In the genomic region with DNA sequence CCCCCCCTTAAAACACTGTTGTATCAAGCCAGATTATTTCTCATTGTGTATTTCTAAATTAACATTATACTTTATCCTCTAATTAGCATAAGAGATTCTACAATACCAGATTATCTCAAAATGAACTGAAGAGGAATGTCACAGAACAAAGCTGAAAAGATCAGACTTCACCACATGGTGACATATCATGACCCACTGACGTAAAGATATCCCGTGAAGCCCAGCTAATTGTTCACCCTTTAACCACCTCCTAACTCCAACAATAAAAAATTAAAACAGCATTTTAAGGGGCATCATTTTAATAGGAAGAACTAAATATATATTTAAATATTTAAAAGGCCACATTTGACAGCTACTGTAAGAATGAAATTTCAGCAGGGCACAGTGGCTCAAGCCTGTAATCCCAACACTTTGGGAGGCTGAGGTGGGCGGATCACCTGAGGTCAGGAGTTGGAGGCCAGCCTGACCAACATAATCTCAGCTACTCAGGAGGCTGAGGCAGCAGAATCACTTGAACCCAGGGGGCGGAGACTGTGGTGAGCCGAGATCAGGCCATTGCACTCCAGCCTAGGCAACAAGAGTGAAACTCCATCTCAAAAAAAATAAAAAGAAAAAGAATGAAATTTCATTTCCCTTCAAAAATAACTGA, we compare ENCODE assay signal across 19 cellular contexts. TPM values are rescaled to one million over a fixed set of nuclear protein-coding genes. Genes with fewer than 3 reads are reported as not detected.
DNase-seq lines count a peak whose midpoint lies in the region; ATAC-seq and TF ChIP-seq lines count a peak whose summit lies in the region.
"Had no signal": no experiment of that assay in that cellular context is flagged by ENCODE, and none has a peak within 500 bp of the region (broad histone marks: within the 10 kb centered on the region; RNA-seq: fewer than 3 reads in every experiment).

No MANE protein-coding gene starts in this region.

- no peak overlapping the region for H3K4ac ChIP-seq in H9 (ENCODE audit: low read depth, low read length)

- intact Hi-C loops in upper lobe of right lung (cut with DNase I), result no loop called here

- H3K4me1 Mint-ChIP-seq in H9 (peaks cover 33 to 34% of the 10 kb centered on the region in 2 experiments), endothelial cell (ENCODE audit: unreplicated experiment) (peaks cover 70% of the 10 kb centered on the region), nephron progenitor cell (peaks cover 54% of the 10 kb centered on the region)

- no peak overlapping the region for H3K18ac ChIP-seq in H9 (ENCODE audit: insufficient read length, low read depth, low read length)

- H3T11ph ChIP-seq in H9 (ENCODE audit: low read length), result no peak overlapping the region

- H3K4me2 ChIP-seq in H9 (ENCODE audit: insufficient read depth, insufficient read length, low read length), result no peak overlapping the region
- H3K4me2 ChIP-seq: PC-9 had no signal

- H3K4me3 Mint-ChIP-seq in H9 (no peak overlapping the region; a peak in 1 of 5 replicates), endothelial cell (ENCODE audit: unreplicated experiment) (no peak overlapping the region), nephron progenitor cell (peak overlapping the region; percentile 9)
- H3K4me3 Mint-ChIP-seq: activated CD4-positive, alpha-beta T cell treated with anti-CD3 and anti-CD28 coated beads, Interleukin-2, amount 10 ng/mL, durations not matched to agents 7 days and 5 days had no signal

- no peak overlapping the region for H3K9ac ChIP-seq in H9 (ENCODE audit: extremely low read depth, insufficient read length, low read length)

- TF ChIP-seq CTCF in H9 (conservative IDR thresholded peaks at IDR 0.05) (no peak), endothelial cell (IDR thresholded peaks at IDR 0.05; ENCODE audit: unreplicated experiment) (no peak), nephron progenitor cell (IDR thresholded peaks at IDR 0.05) (no peak), upper lobe of right lung (IDR thresholded peaks at IDR 0.05) (no peak)

- no CpG with 5 or more reads among the region's 5 CpGs for WGBS in H9 (ENCODE audit: extremely low coverage, insufficient read length, low lambda C conversion rate)

- H3K27ac Mint-ChIP-seq in H9 (peak overlapping the region in 2 of 3 experiments; percentile 42 to 94; a peak in 5 of 7 replicates), endothelial cell (ENCODE audit: unreplicated experiment) (peak overlapping the region; percentile 58), nephron progenitor cell (peak overlapping the region; percentile 6)
- H3K27ac Mint-ChIP-seq: activated CD4-positive, alpha-beta T cell treated with anti-CD3 and anti-CD28 coated beads, Interleukin-2, amount 10 ng/mL, durations not matched to agents 7 days and 5 days had no signal

- H3K23me2 ChIP-seq in H9 (ENCODE audit: insufficient read length, low read depth, low read length, poor library complexity, severe bottlenecking), result no peaks in the 10 kb centered on the region

- H3K27me3 Mint-ChIP-seq in H9 (ENCODE audit: low read depth) (no peaks in the 10 kb centered on the region), endothelial cell (ENCODE audit: unreplicated experiment) (peaks cover 8% of the 10 kb centered on the region), nephron progenitor cell (ENCODE audit: low read depth, poor library complexity) (no peaks in the 10 kb centered on the region)
- H3K27me3 Mint-ChIP-seq: activated CD4-positive, alpha-beta T cell treated with anti-CD3 and anti-CD28 coated beads, Interleukin-2, amount 10 ng/mL, durations not matched to agents 7 days and 5 days had no signal

- no peak overlapping the region for H3K23ac ChIP-seq in H9 (ENCODE audit: insufficient read length, low read depth, low read length)

- H3K56ac ChIP-seq in H9 (ENCODE audit: insufficient read length, low read depth, low read length), result no peak overlapping the region

- H4K5ac ChIP-seq in H9 (ENCODE audit: insufficient read length, low read depth, low read length), result no peak overlapping the region

- no peaks in the 10 kb centered on the region for H3K27me3 ChIP-seq in H9 (ENCODE audit: insufficient read depth, low read length)
- no peaks in the 10 kb centered on the region for H3K27me3 ChIP-seq in upper lobe of right lung
- H3K27me3 ChIP-seq: BE2C, tibial artery had no signal

- ATAC-seq in upper lobe of right lung (no peak), left lobe of liver (no peak)

- no peak overlapping the region for H2BK20ac ChIP-seq in H9 (ENCODE audit: low read depth, low read length, poor library complexity, severe bottlenecking)

- H3K36me3 Mint-ChIP-seq in H9 (ENCODE audit: insufficient read depth in 1 of 3, low read depth in 3 of 3) (no peaks in the 10 kb centered on the region), endothelial cell (ENCODE audit: low read depth, unreplicated experiment) (peaks cover 7% of the 10 kb centered on the region), nephron progenitor cell (ENCODE audit: low read depth) (peaks cover 13% of the 10 kb centered on the region)

- no peak overlapping the region for H2BK15ac ChIP-seq in H9 (ENCODE audit: low read depth, low read length)

- H3K4me1 ChIP-seq in H9 (ENCODE audit: insufficient read depth, low read length), result no peaks in the 10 kb centered on the region; the same call in 1 of the 2 replicates
- H3K4me1 ChIP-seq in upper lobe of right lung, result peaks cover 77% of the 10 kb centered on the region

- no peaks in the 10 kb centered on the region for H4K20me1 ChIP-seq in H9 (ENCODE audit: control insufficient read depth, insufficient read depth, insufficient read length)

- peaks cover 7% of the 10 kb centered on the region; the same call in 1 of the 2 replicates for H3K79me2 ChIP-seq in H9 (ENCODE audit: insufficient read depth, low read length)

- no peak overlapping the region for H2AK5ac ChIP-seq in H9 (ENCODE audit: insufficient read length, low read length)

- H3K9me3 Mint-ChIP-seq in H9, result no peaks in the 10 kb centered on the region
- no peaks in the 10 kb centered on the region for H3K9me3 Mint-ChIP-seq in endothelial cell (ENCODE audit: unreplicated experiment)
- no peaks in the 10 kb centered on the region for H3K9me3 Mint-ChIP-seq in nephron progenitor cell
- H3K9me3 Mint-ChIP-seq: activated CD4-positive, alpha-beta T cell treated with anti-CD3 and anti-CD28 coated beads, Interleukin-2, amount 10 ng/mL, durations not matched to agents 7 days and 5 days had no signal

- H2BK12ac ChIP-seq in H9 (ENCODE audit: insufficient read length, low read depth, low read length), result no peak overlapping the region

- H2BK120ac ChIP-seq in H9 (ENCODE audit: low read depth, low read length, poor library complexity, severe bottlenecking), result no peak overlapping the region

- DNase-seq in H9 (peak; percentile 61), NCI-H82 treated with DMSO at 0.1 percent for 48 hours (lab: John Stamatoyannopoulos, UW; ENCODE audit: unreplicated experiment) (peak; percentile 44), endothelial cell (ENCODE audit: low spot score) (no peak), nephron progenitor cell (no peak), upper lobe of right lung (no peak), left lobe of liver (ENCODE audit: low spot score) (no peak), NCI-H1105 treated with DMSO at 0.1 percent for 48 hours (lab: John Stamatoyannopoulos, UW) (no peak)
- DNase-seq: activated CD4-positive, alpha-beta T cell treated with anti-CD3 and anti-CD28 coated beads, Interleukin-2, amount 10 ng/mL, durations not matched to agents 7 days and 5 days; BE2C; GF-D8; glutamatergic neuron; midbrain; NCI-H1694 treated with DMSO at 0.1 percent for 48 hours; PC-9; stimulated activated CD4-positive, alpha-beta T cell treated with anti-CD3 and anti-CD28 coated beads, Interleukin-4, amount 100 ng/mL, for 1 hour; stimulated activated CD8-positive, alpha-beta memory T cell treated with anti-CD3 and anti-CD28 coated beads, Interleukin-4, amount 100 ng/mL, for 48 hours; tibial artery had no signal

- H3K36me3 ChIP-seq in upper lobe of right lung, result no peaks in the 10 kb centered on the region
- H3K36me3 ChIP-seq: BE2C, tibial artery had no signal

- no peak overlapping the region for H2AFZ ChIP-seq in H9 (ENCODE audit: low read length)
- H2AFZ ChIP-seq: PC-9 had no signal

- no peak overlapping the region for H3K4me3 ChIP-seq in upper lobe of right lung
- H3K4me3 ChIP-seq: PC-9, SK-N-MC, tibial artery had no signal

- H3K9me3 ChIP-seq in H9 (ENCODE audit: control insufficient read depth, low read depth, low read length) (no peaks in the 10 kb centered on the region), upper lobe of right lung (no peaks in the 10 kb centered on the region)
- H3K9me3 ChIP-seq: BE2C, tibial artery had no signal

- no peak overlapping the region for H3K27ac ChIP-seq in H9 (ENCODE audit: insufficient read length, low read depth, low read length)
- no peak overlapping the region for H3K27ac ChIP-seq in upper lobe of right lung
- H3K27ac ChIP-seq: epithelial cell of prostate, tibial artery had no signal

- no peak overlapping the region for H2BK5ac ChIP-seq in H9 (ENCODE audit: insufficient read length, low read length)

- H3K14ac ChIP-seq in H9 (ENCODE audit: insufficient read depth, low read length), result no peak overlapping the region

- H4K8ac ChIP-seq in H9 (replicated peaks; ENCODE audit: insufficient read length, low read depth, low read length), result no peak overlapping the region

- no peak overlapping the region for H4K91ac ChIP-seq in H9 (ENCODE audit: insufficient read length, low read depth, low read length)

- H3K79me1 ChIP-seq in H9 (ENCODE audit: insufficient read depth, low read depth, low read length, poor library complexity, severe bottlenecking), result no peaks in the 10 kb centered on the region

RNA-seq across cellular contexts. Expression of a gene that starts 29.0 kb away (rescaled TPM):
- 27.4 and 28.8 TPM in 2 replicates for total RNA-seq in H9 (2021)
- 112 TPM for total RNA-seq in endothelial cell (ENCODE audit: unreplicated experiment)
- 47.1 TPM for total RNA-seq in upper lobe of right lung
- total RNA-seq in left lobe of liver, result 8.2 TPM

Comparison
In these comparisons a context has a peak if more than half of its experiments do, and no peak if none do; other contexts are left out.
1. DNase-seq: peak in H9 (single experiment) and NCI-H82 treated with DMSO at 0.1 percent for 48 hours (single experiment); none in endothelial cell (single experiment), nephron progenitor cell (single experiment), upper lobe of right lung (single experiment), left lobe of liver (single experiment) and NCI-H1105 treated with DMSO at 0.1 percent for 48 hours (single experiment).
2. H3K27ac Mint-ChIP-seq: peak in every context shown above with its lines; median percentile 68 in H9; 58 in endothelial cell; 6 in nephron progenitor cell.